ENCODE assay signal across 11 cellular contexts in genomic region chr2:25347205-25347815, GRCh38. TPM values are rescaled to one million over a fixed set of nuclear protein-coding genes. Genes with fewer than 3 reads are reported as not detected.
A peak's percentile ranks its signal among the peaks of the same experiment; 100 is the strongest.
DNase-seq lines count a peak whose midpoint lies in the region; ATAC-seq, FAIRE-seq and TF ChIP-seq lines count a peak whose summit lies in the region.
"Had no signal": no experiment of that assay in that cellular context is flagged by ENCODE, and none has a peak within 500 bp of the region (broad histone marks: within the 10 kb centered on the region; RNA-seq: fewer than 3 reads in every experiment).

No MANE protein-coding gene starts in this region.

- no peaks in the 10 kb centered on the region for H3K36me3 ChIP-seq in mesenchymal stem cell (ENCODE audit: control insufficient read depth in 1 of 2, insufficient read depth in 2 of 2, low read depth in 1 of 2, low read length in 2 of 2)
- H3K36me3 ChIP-seq: tibial nerve had no signal

- H4K8ac ChIP-seq in mesenchymal stem cell (ENCODE audit: low read length), result no peak overlapping the region

- WGBS in mesenchymal stem cell, result 78% methylated on average over 7 of the region's 7 CpGs

- H4K91ac ChIP-seq in mesenchymal stem cell (ENCODE audit: low read length), result no peak overlapping the region

- H3K27me3 ChIP-seq in mesenchymal stem cell (ENCODE audit: control insufficient read depth in 1 of 2, insufficient read depth in 1 of 2, low read length in 2 of 2) (no peaks in the 10 kb centered on the region), dorsolateral prefrontal cortex (no peaks in the 10 kb centered on the region)
- H3K27me3 ChIP-seq: tibial nerve had no signal

- H2AFZ ChIP-seq in mesenchymal stem cell (ENCODE audit: low read depth, low read length), result no peak overlapping the region

- intact Hi-C loops in dorsolateral prefrontal cortex (cut with DNase I), result loop anchor here in 1 of 2 donors (5.0 kb wide), 1 partner anchor 220 kb away; no protein-coding TSS in a partner anchor

- ATAC-seq in HG02852 (IDR thresholded peaks at IDR 0.05; ENCODE audit: unreplicated experiment), result no peak

- FAIRE-seq in H54 (lab: Jason Lieb, UNC), result no peak

- H3K4ac ChIP-seq in mesenchymal stem cell (ENCODE audit: low read depth in 1 of 2, low read length in 2 of 2), result no peak overlapping the region

- H3K4me2 ChIP-seq in mesenchymal stem cell (ENCODE audit: low read length, poor library complexity, severe bottlenecking), result no peak overlapping the region

- no peak for TF ChIP-seq POLR2A in H54 (IDR thresholded peaks at IDR 0.05; ENCODE audit: low read depth, low read length)

- no peak overlapping the region for H2BK5ac ChIP-seq in mesenchymal stem cell (ENCODE audit: low read depth, low read length, poor library complexity, severe bottlenecking)

- DNase-seq in A172 (ENCODE audit: low spot score) (peak; percentile 71), H54 (ENCODE audit: insufficient read length, low spot score) (peak; percentile 66), mesenchymal stem cell (peak; percentile 39), SKM-1 (lab: John Stamatoyannopoulos, UW; ENCODE audit: unreplicated experiment) (no peak), GM19240 (ENCODE audit: insufficient read length, low spot score) (no peak), dorsolateral prefrontal cortex (no peak)
- DNase-seq in activated T-cell treated with anti-CD3 and anti-CD28 coated beads, Interleukin-2, amount 50 U/mL, for 48 hours, result peak; percentile 69 to 76
- DNase-seq: CD4-positive, alpha-beta memory T cell; NCI-H1417 had no signal

- no peak overlapping the region for H2BK15ac ChIP-seq in mesenchymal stem cell (ENCODE audit: low read depth, poor library complexity, severe bottlenecking)

- H3K23ac ChIP-seq in mesenchymal stem cell (ENCODE audit: low read length in 2 of 2), result no peak overlapping the region

- TF ChIP-seq CTCF in dorsolateral prefrontal cortex (IDR thresholded peaks at IDR 0.05 in 54 of 56, conservative IDR thresholded peaks at IDR 0.05 in 2 of 56; ENCODE audit: low read depth in 1 of 56, partially characterized antibody in 56 of 56), result no peak

- peaks cover 18% of the 10 kb centered on the region for H3K4me1 ChIP-seq in mesenchymal stem cell (ENCODE audit: control insufficient read depth, insufficient read depth, low read depth, low read length)
- H3K4me1 ChIP-seq: tibial nerve had no signal

- no peaks in the 10 kb centered on the region for H3K79me1 ChIP-seq in mesenchymal stem cell (replicated peaks; ENCODE audit: low read length, poor library complexity, severe bottlenecking)

- H2AK5ac ChIP-seq in mesenchymal stem cell (ENCODE audit: low read length, severe bottlenecking), result no peak overlapping the region

- no peak overlapping the region for H3K27ac ChIP-seq in mesenchymal stem cell (ENCODE audit: low read length, poor library complexity, severe bottlenecking)
- H3K27ac ChIP-seq in dorsolateral prefrontal cortex, result peak overlapping the region in 11 of 59 donors; percentile 1 to 58 (median 35)
- H3K27ac ChIP-seq: tibial nerve had no signal

- no peak overlapping the region for H3K4me3 ChIP-seq in mesenchymal stem cell (ENCODE audit: insufficient read depth in 1 of 2, low read depth in 1 of 2, low read length in 2 of 2)
- H3K4me3 ChIP-seq in dorsolateral prefrontal cortex, result no peak overlapping the region
- H3K4me3 ChIP-seq: tibial nerve had no signal

- no peaks in the 10 kb centered on the region for H3K9me3 ChIP-seq in mesenchymal stem cell (ENCODE audit: control insufficient read depth, low read length)
- H3K9me3 ChIP-seq: tibial nerve had no signal

- no peak overlapping the region for H2BK120ac ChIP-seq in mesenchymal stem cell (ENCODE audit: low read depth, low read length)

- H3K14ac ChIP-seq in mesenchymal stem cell (ENCODE audit: low read length in 2 of 2), result no peak overlapping the region

- H3K18ac ChIP-seq in mesenchymal stem cell (ENCODE audit: low read depth in 1 of 2, low read length in 2 of 2), result peak overlapping the region in 1 of 2 experiments; percentile 4

- H3K9ac ChIP-seq in mesenchymal stem cell (ENCODE audit: low read length), result no peak overlapping the region

- peak overlapping the region; percentile 1 to 11 for H2BK12ac ChIP-seq in mesenchymal stem cell (ENCODE audit: low read length in 2 of 2)

RNA-seq across cellular contexts. Expression of gene DNMT3A, which starts 5.6 kb away (rescaled TPM):
- 4.5 and 6.8 TPM in 2 replicates for total RNA-seq in A172 (2014; rRNA removed; shearing (Covaris generic))
- 10.8 TPM for polyA plus RNA-seq in mesenchymal stem cell (2013, experiment 1 of 2)
- 10.1 TPM for polyA plus RNA-seq in mesenchymal stem cell (2013, experiment 2 of 2)
- total RNA-seq in dorsolateral prefrontal cortex, result 10 to 100 TPM; 37.2 to 80.0 (median 54.1) TPM

Comparison
In these comparisons a context has a peak if more than half of its experiments do, and no peak if none do; other contexts are left out.
1. DNase-seq: peak in A172 (single experiment), H54 (single experiment), activated T-cell treated with anti-CD3 and anti-CD28 coated beads, Interleukin-2, amount 50 U/mL, for 48 hours (2 of 2) and mesenchymal stem cell (single experiment); none in SKM-1 (single experiment), GM19240 (single experiment) and dorsolateral prefrontal cortex (0 of 10).